In genomic region chr2:99491066-99491461, GRCh38 we compare ENCODE assay signal across 7 cellular contexts. TPM values are rescaled to one million over a fixed set of nuclear protein-coding genes. Genes with fewer than 3 reads are reported as not detected.
DNase-seq lines count a peak whose midpoint lies in the region; ATAC-seq, FAIRE-seq and TF ChIP-seq lines count a peak whose summit lies in the region.
"Not testable (repeated sequence)": the region's sequence is repeated elsewhere in the genome, so short reads cannot be mapped to it uniquely, and the experiment has no call there.

No MANE protein-coding gene starts in this region.

- not testable (repeated sequence) for ATAC-seq in natural killer cell treated with Interleukin-12 subunit alpha and Interleukin-12 subunit beta and Interleukin-15 and Interleukin-18, amount 100 ng/mL, for 72 hours

- H2AK5ac ChIP-seq in H1 (ENCODE audit: low read depth, low read length): not testable (repeated sequence)

- H3K4me3 ChIP-seq in GM23248 (peak overlapping the region; percentile 89), SJCRH30 (peak overlapping the region; percentile 77), H1 (ENCODE audit: extremely low read depth in 1 of 4, insufficient read depth in 2 of 4, low read depth in 3 of 4, low read length in 4 of 4) (peak overlapping the region in 1 of 4 experiments; percentile 93; a peak in 1 of 8 replicates), iPS-20b (ENCODE audit: low read length) (peak overlapping the region; percentile 70), spleen (peak overlapping the region in 1 of 8 donors; percentile 77)

- TF ChIP-seq POLR2A in H1 (IDR thresholded peaks at IDR 0.05; ENCODE audit: control extremely low read depth in 1 of 2, low read depth in 2 of 2, low read length in 2 of 2); spleen (IDR thresholded peaks at IDR 0.05): not testable (repeated sequence)

- not testable (repeated sequence) for H2BK120ac ChIP-seq in H1 (replicated peaks; ENCODE audit: low read depth, low read length)

- H3K4me3 Mint-ChIP-seq in activated naive CD4-positive, alpha-beta T cell treated with anti-CD3 and anti-CD28 coated beads for 36 hours: peak overlapping the region; percentile 23
- H3K4me3 Mint-ChIP-seq in natural killer cell treated with Interleukin-12 subunit alpha and Interleukin-12 subunit beta and Interleukin-15 and Interleukin-18, amount 100 ng/mL, for 72 hours: peak overlapping the region; percentile 53

- H3K56ac ChIP-seq in H1 (replicated peaks; ENCODE audit: insufficient read length, low read depth, low read length): not testable (repeated sequence)

- intact Hi-C loops in activated naive CD4-positive, alpha-beta T cell treated with anti-CD3 and anti-CD28 coated beads for 36 hours (cut with micrococcal nuclease): loop anchor here (2.0 to 10.0 kb wide), 4 partner anchors 406 to 840 kb away; partner anchors contain the start of genes CRACDL and MGAT4A
- intact Hi-C loops in spleen (cut with DNase I; ENCODE audit: low total_unique reads): not testable (repeated sequence)

- not testable (repeated sequence) for H2BK20ac ChIP-seq in H1 (ENCODE audit: low read length)

- peak; percentile 18 for DNase-seq in GM23248
- DNase-seq in SJCRH30; activated naive CD4-positive, alpha-beta T cell treated with anti-CD3 and anti-CD28 coated beads for 36 hours; H1 (ENCODE audit: low read depth in 1 of 2, low spot score in 2 of 2); natural killer cell treated with Interleukin-12 subunit alpha and Interleukin-12 subunit beta and Interleukin-15 and Interleukin-18, amount 100 ng/mL, for 72 hours (ENCODE audit: low spot score); spleen: not testable (repeated sequence)

- POLR2A ChIA-PET in H1 (lab: Charles Lee; ENCODE audit: partially characterized antibody): interaction anchor here (1.7 kb wide), 1 partner anchor 10 kb away, joined by 5 read pairs; no protein-coding TSS in a partner anchor

- H3K18ac ChIP-seq in H1 (ENCODE audit: extremely low read depth, low read length): not testable (repeated sequence)

- H3K27me3 ChIP-seq in GM23248 (replicated peaks; ENCODE audit: insufficient read depth); SJCRH30; H1 (replicated peaks in 1 of 4; ENCODE audit: control insufficient read depth in 3 of 4, extremely low read depth in 1 of 4, insufficient read depth in 3 of 4, low read length in 3 of 4); iPS-20b (ENCODE audit: insufficient read depth, low read length); spleen (replicated peaks in 1 of 7): not testable (repeated sequence)

- TF ChIP-seq EP300 in H1 (IDR thresholded peaks at IDR 0.05; ENCODE audit: borderline replicate concordance in 1 of 2, low read depth in 2 of 2, low read length in 2 of 2): not testable (repeated sequence)

- TF ChIP-seq RAD21 in H1 (IDR thresholded peaks at IDR 0.05 in 1 of 2, conservative IDR thresholded peaks at IDR 0.05 in 1 of 2; ENCODE audit: low read depth in 2 of 2, low read length in 2 of 2): not testable (repeated sequence)

- peak overlapping the region; percentile 91; the same call in 1 of the 2 replicates for H3K9ac ChIP-seq in GM23248
- not testable (repeated sequence) for H3K9ac ChIP-seq in H1 (replicated peaks in 1 of 4; ENCODE audit: extremely low read depth in 1 of 4, low read depth in 3 of 4, low read length in 3 of 4); iPS-20b (ENCODE audit: low read depth, low read length)

- H3K79me1 ChIP-seq in H1 (ENCODE audit: low read depth, low read length): not testable (repeated sequence)

- not testable (repeated sequence) for FAIRE-seq in H1 (lab: Jason Lieb, UNC)

- H3K4me1 ChIP-seq in GM23248 (ENCODE audit: insufficient read depth) (peaks cover 12% of the 10 kb centered on the region; the same call in 1 of the 2 replicates), spleen (peaks cover 5 to 29% (median 24%) of the 10 kb centered on the region in 6 donors)
- not testable (repeated sequence) for H3K4me1 ChIP-seq in SJCRH30; H1 (replicated peaks in 1 of 4; ENCODE audit: control insufficient read depth in 3 of 4, insufficient read depth in 4 of 4, low read length in 3 of 4); iPS-20b (ENCODE audit: insufficient read depth, low read length)

- H3K4ac ChIP-seq in H1 (replicated peaks; ENCODE audit: insufficient read length, low read depth, low read length): not testable (repeated sequence)

- not testable (repeated sequence) for TF ChIP-seq CTCF in H1 (IDR thresholded peaks at IDR 0.05; ENCODE audit: control extremely low read depth in 1 of 3, insufficient read depth in 1 of 3, low read depth in 1 of 3, low read length in 3 of 3); spleen (IDR thresholded peaks at IDR 0.05 in 8 of 11, conservative IDR thresholded peaks at IDR 0.05 in 3 of 11)

- in situ Hi-C loops in GM23248 (cut with MboI): not testable (repeated sequence)

- not testable (repeated sequence) for H3K27ac ChIP-seq in GM23248; SJCRH30; H1 (ENCODE audit: low read depth, low read length); iPS-20b (ENCODE audit: low read length)
- peak overlapping the region in 6 of 8 donors; percentile 91 to 99 (median 98) for H3K27ac ChIP-seq in spleen

- H3K23ac ChIP-seq in H1 (ENCODE audit: insufficient read length): not testable (repeated sequence)

- H4K91ac ChIP-seq in H1 (replicated peaks; ENCODE audit: insufficient read length, low read length): not testable (repeated sequence)

- H2AFZ ChIP-seq in GM23248: peak overlapping the region; percentile 93
- not testable (repeated sequence) for H2AFZ ChIP-seq in H1 (ENCODE audit: low read length)

- H4K8ac ChIP-seq in H1 (ENCODE audit: extremely low read depth, insufficient read depth, low read length): not testable (repeated sequence)

- H3K27ac Mint-ChIP-seq in activated naive CD4-positive, alpha-beta T cell treated with anti-CD3 and anti-CD28 coated beads for 36 hours: peak overlapping the region; percentile 15
- H3K27ac Mint-ChIP-seq in natural killer cell treated with Interleukin-12 subunit alpha and Interleukin-12 subunit beta and Interleukin-15 and Interleukin-18, amount 100 ng/mL, for 72 hours: not testable (repeated sequence)

- H3K9me3 Mint-ChIP-seq in activated naive CD4-positive, alpha-beta T cell treated with anti-CD3 and anti-CD28 coated beads for 36 hours; natural killer cell treated with Interleukin-12 subunit alpha and Interleukin-12 subunit beta and Interleukin-15 and Interleukin-18, amount 100 ng/mL, for 72 hours: not testable (repeated sequence)

- peak overlapping the region; percentile 94 for H3K4me2 ChIP-seq in GM23248 (ENCODE audit: unreplicated experiment)
- peak overlapping the region; percentile 51 to 70; a peak in 1 of 4 replicates for H3K4me2 ChIP-seq in H1 (ENCODE audit: insufficient read depth in 1 of 2, low read depth in 2 of 2, low read length in 2 of 2)

- H2BK5ac ChIP-seq in H1 (ENCODE audit: low read depth, low read length): not testable (repeated sequence)

- H4K20me1 ChIP-seq in GM23248 (ENCODE audit: insufficient read depth); H1 (replicated peaks in 1 of 2; ENCODE audit: control insufficient read depth in 1 of 2, insufficient read depth in 2 of 2, low read length in 2 of 2): not testable (repeated sequence)

- H3K9me3 ChIP-seq in GM23248 (ENCODE audit: low read depth); SJCRH30 (replicated peaks); H1 (ENCODE audit: insufficient read depth in 2 of 2, low read depth in 1 of 2, low read length in 1 of 2); iPS-20b (ENCODE audit: insufficient read depth, low read depth, low read length); spleen: not testable (repeated sequence)

- peaks cover 27% of the 10 kb centered on the region for H3K4me1 Mint-ChIP-seq in activated naive CD4-positive, alpha-beta T cell treated with anti-CD3 and anti-CD28 coated beads for 36 hours (ENCODE audit: low read depth)
- peaks cover 21 to 31% of the 10 kb centered on the region in 2 donors for H3K4me1 Mint-ChIP-seq in natural killer cell treated with Interleukin-12 subunit alpha and Interleukin-12 subunit beta and Interleukin-15 and Interleukin-18, amount 100 ng/mL, for 72 hours (ENCODE audit: low read depth in 2 of 2)

- H4K5ac ChIP-seq in H1 (ENCODE audit: insufficient read length, low read depth, low read length): not testable (repeated sequence)

- not testable (repeated sequence) for H2BK12ac ChIP-seq in H1 (ENCODE audit: low read depth, low read length)

- 67 to 68% methylated on average over 13 of the region's 13 CpGs for WGBS in GM23248 (ENCODE audit: low coverage in 1 of 2, low lambda C conversion rate in 2 of 2, missing lambda C conversion rate in 2 of 2), 2 experiments
- WGBS in H1 (ENCODE audit: extremely low coverage in 1 of 2, insufficient coverage in 1 of 2, insufficient read length in 1 of 2, insufficient replicate concordance in 2 of 2, low coverage in 1 of 2, low lambda C conversion rate in 2 of 2, missing lambda C conversion rate in 1 of 2), 2 experiments: 83% methylated on average over 13 of the region's 13 CpGs; no CpG with 5 or more reads in 1 of the 2 experiments
- 72 to 82% (median 79%) methylated on average over 13 of the region's 13 CpGs for WGBS in spleen, 5 donors

- CTCF ChIA-PET in activated naive CD4-positive, alpha-beta T cell treated with anti-CD3 and anti-CD28 coated beads for 36 hours (lab: Charles Lee): interaction anchor here (1.4 kb wide), 1 partner anchor 154 kb away, joined by 4 read pairs; the partner anchor contains the start of gene EIF5B
- CTCF ChIA-PET in H1 (lab: Charles Lee; ENCODE audit: partially characterized antibody): interaction anchor here (0.7 to 1.0 kb wide), 4 partner anchors 24 to 156 kb away, joined by 3 read pairs; no protein-coding TSS in a partner anchor

- H3K27me3 Mint-ChIP-seq in activated naive CD4-positive, alpha-beta T cell treated with anti-CD3 and anti-CD28 coated beads for 36 hours (ENCODE audit: low read depth): not testable (repeated sequence)
- peaks cover 16 to 21% of the 10 kb centered on the region in 2 donors for H3K27me3 Mint-ChIP-seq in natural killer cell treated with Interleukin-12 subunit alpha and Interleukin-12 subunit beta and Interleukin-15 and Interleukin-18, amount 100 ng/mL, for 72 hours

- not testable (repeated sequence) for H2BK15ac ChIP-seq in H1 (ENCODE audit: low read length)

- not testable (repeated sequence) for H3K36me3 ChIP-seq in GM23248 (ENCODE audit: low read depth); SJCRH30; H1 (ENCODE audit: control insufficient read depth in 2 of 4, insufficient read depth in 4 of 4, low read length in 3 of 4); iPS-20b (ENCODE audit: insufficient read depth, low read depth, low read length); spleen

- H3K9me2 ChIP-seq in GM23248 (ENCODE audit: insufficient read depth): not testable (repeated sequence)

- H3K79me2 ChIP-seq in GM23248 (ENCODE audit: insufficient read depth): peaks cover 31% of the 10 kb centered on the region
- peaks cover 11 to 31% of the 10 kb centered on the region in 2 experiments for H3K79me2 ChIP-seq in H1 (ENCODE audit: control insufficient read depth in 1 of 2, insufficient read depth in 2 of 2, low read length in 2 of 2)

- H3K14ac ChIP-seq in H1 (ENCODE audit: insufficient read length): not testable (repeated sequence)

- peaks cover 13% of the 10 kb centered on the region for H3K36me3 Mint-ChIP-seq in activated naive CD4-positive, alpha-beta T cell treated with anti-CD3 and anti-CD28 coated beads for 36 hours (ENCODE audit: low read depth)
- not testable (repeated sequence) for H3K36me3 Mint-ChIP-seq in natural killer cell treated with Interleukin-12 subunit alpha and Interleukin-12 subunit beta and Interleukin-15 and Interleukin-18, amount 100 ng/mL, for 72 hours

- not testable (repeated sequence) for H3K23me2 ChIP-seq in H1 (ENCODE audit: low read depth, low read length)

- H3F3A ChIP-seq in GM23248 (ENCODE audit: insufficient read depth): not testable (repeated sequence)

RNA-seq across cellular contexts. Expression of gene REV1, which starts 1.2 kb away (rescaled TPM):
- total RNA-seq in GM23248 (2014; rRNA removed; shearing (Covaris generic)): 15.0 and 19.5 TPM in 2 replicates
- 14.4 and 15.1 TPM in 2 replicates for polyA plus RNA-seq in GM23248 (2016; fragmentation: Nextera tagmentation; extraction: Ambion mirVana)
- 35.5 and 50.8 TPM in 2 replicates for total RNA-seq in SJCRH30 (2014; rRNA removed; shearing (Covaris generic))
- 10 to 100 TPM; 29.6 to 32.3 TPM for total RNA-seq in activated naive CD4-positive, alpha-beta T cell treated with anti-CD3 and anti-CD28 coated beads for 36 hours
- total RNA-seq in H1 (2021; fragmentation: NEBNext Ultra II Directional; extraction: Animal tissue kit (Norgen Biotek cat#: 25700)): 29.2 and 34.3 TPM in 2 replicates
- polyA plus RNA-seq in H1 (2011; rRNA removed): 9.9 and 16.6 TPM in 2 replicates
- 18.8 TPM for polyA plus RNA-seq in H1 (2011; cell fraction: cytosol; rRNA removed)
- polyA plus RNA-seq in H1 (2011; cell fraction: nucleus; rRNA removed): 36.1 TPM
- polyA plus RNA-seq in H1 (2012, experiment 1 of 2): 21.7 to 33.1 TPM (median 23.2 TPM) in 4 replicates
- 1.6 TPM for polyA plus RNA-seq in H1 (2012, experiment 2 of 2)
- polyA plus RNA-seq in H1 (2013, experiment 1 of 2): 33.4 TPM
- polyA plus RNA-seq in H1 (2013, experiment 2 of 2): 30.1 TPM
- polyA minus RNA-seq in H1 (2011; rRNA and poly(A)+ RNA removed): 44.2 and 55.4 TPM in 2 replicates
- polyA minus RNA-seq in H1 (2011; cell fraction: cytosol; rRNA and poly(A)+ RNA removed): 14.9 TPM
- polyA minus RNA-seq in H1 (2011; cell fraction: nucleus; rRNA and poly(A)+ RNA removed): 113 TPM
- 10 to 100 TPM; 26.7 to 59.5 TPM for total RNA-seq in natural killer cell treated with Interleukin-12 subunit alpha and Interleukin-12 subunit beta and Interleukin-15 and Interleukin-18, amount 100 ng/mL, for 72 hours
- 10 to 100 TPM; 39.5 to 75.1 (median 53.8) TPM for total RNA-seq in spleen
- polyA plus RNA-seq in spleen: 10 to 100 TPM; 12.0 to 18.1 (median 14.1) TPM
